Comparison of ENCODE assay signal across 8 cellular contexts in genomic region chr3:188947401-188947982, GRCh38.
A peak's percentile ranks its signal among the peaks of the same experiment; 100 is the strongest.
DNase-seq lines count a peak whose midpoint lies in the region; ATAC-seq and TF ChIP-seq lines count a peak whose summit lies in the region.

No MANE protein-coding gene starts in this region.

- peak; percentile 66 for DNase-seq in AG08395 (ENCODE audit: low spot score)
- peak; percentile 87 for DNase-seq in HCEC 1CT
- DNase-seq in NCI-H748 (lab: John Stamatoyannopoulos, UW; ENCODE audit: unreplicated experiment): peak; percentile 94
- DNase-seq in cardiac fibroblast (ENCODE audit: low read depth in 2 of 2): peak; percentile 86 to 93
- DNase-seq in iPS-NIHi7 (ENCODE audit: extremely low spot score): peak; percentile 93
- DNase-seq in retinal pigment epithelial cell (ENCODE audit: low read depth): peak; percentile 79

- TF ChIP-seq CTCF in cardiac fibroblast (IDR thresholded peaks at IDR 0.05; ENCODE audit: low read depth, low read length) (peak; percentile 54), retinal pigment epithelial cell (conservative IDR thresholded peaks at IDR 0.05; ENCODE audit: low read depth, low read length) (peak; percentile 39)

- peak overlapping the region; percentile 36 to 48 for H3K4me3 ChIP-seq in cardiac fibroblast (replicated peaks in 1 of 2; ENCODE audit: low read depth in 2 of 2, low read length in 2 of 2)
- peak overlapping the region; percentile 53 for H3K4me3 ChIP-seq in retinal pigment epithelial cell (ENCODE audit: low read length)

- ATAC-seq in GM18873 (IDR thresholded peaks at IDR 0.05; ENCODE audit: low FRiP score, unreplicated experiment): no peak
- ATAC-seq in GM18858 (IDR thresholded peaks at IDR 0.05; ENCODE audit: unreplicated experiment): no peak
